In the genomic region with DNA sequence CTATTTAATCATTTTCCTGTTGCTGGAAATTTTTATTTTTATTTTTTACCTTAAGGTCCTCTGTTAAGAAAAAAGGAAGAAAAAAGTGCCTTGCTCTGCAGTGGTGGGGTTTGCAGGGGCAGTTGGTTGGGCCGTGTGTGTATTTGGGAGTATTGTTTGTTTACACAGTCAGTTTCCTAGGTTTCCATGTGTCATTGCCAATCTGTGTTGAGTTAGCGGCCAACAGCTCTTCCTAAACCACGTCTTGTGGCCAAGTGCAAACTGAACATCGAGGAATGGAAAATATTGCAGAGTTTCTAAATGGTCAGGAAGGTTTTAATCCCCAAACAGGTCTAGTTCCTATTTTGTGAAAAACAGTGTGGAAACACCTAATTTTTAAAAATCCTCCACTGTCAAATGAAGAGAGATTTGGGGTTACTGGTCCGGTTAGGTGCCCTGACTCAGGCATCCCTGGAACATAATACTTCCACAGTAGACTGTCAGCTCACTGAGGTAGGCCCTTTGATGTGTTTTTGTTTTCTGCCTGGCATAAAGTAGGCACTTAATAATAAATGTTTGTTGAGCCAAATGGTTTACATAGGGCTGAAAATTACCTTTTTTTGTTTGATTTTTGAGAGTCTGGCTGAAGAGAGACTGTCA, we compare ENCODE assay signal across 9 cellular contexts. TPM values are rescaled to one million over a fixed set of nuclear protein-coding genes. Genes with fewer than 3 reads are reported as not detected.
DNase-seq lines count a peak whose midpoint lies in the region; ATAC-seq and TF ChIP-seq lines count a peak whose summit lies in the region.
"Had no signal": no experiment of that assay in that cellular context is flagged by ENCODE, and none has a peak within 500 bp of the region (broad histone marks: within the 10 kb centered on the region; RNA-seq: fewer than 3 reads in every experiment).

No MANE protein-coding gene starts in this region.

- WGBS in mammary epithelial cell (ENCODE audit: low coverage, missing lambda C conversion rate) = 45% methylated on average over 5 of the region's 5 CpGs

- H3K9me3 ChIP-seq in mammary epithelial cell (replicated peaks; ENCODE audit: insufficient read depth, low read length) (no peaks in the 10 kb centered on the region), mucosa of descending colon (no peaks in the 10 kb centered on the region)

- peak overlapping the region; percentile 17 for H3K27ac ChIP-seq in mammary epithelial cell (ENCODE audit: insufficient read depth, low read depth, low read length)

- peaks cover 0 to 4% (median 0%) of the 10 kb centered on the region in 3 donors for H3K4me1 Mint-ChIP-seq in T-cell

- H3K4me2 ChIP-seq in mammary epithelial cell (ENCODE audit: insufficient read depth, low read depth, low read length) = no peak overlapping the region

- CTCF ChIA-PET in mammary epithelial cell (lab: Charles Lee; ENCODE audit: low non-redundant PET) (interaction anchor here (0.7 kb wide), 1 partner anchor 26 kb away, joined by 7 read pairs; no protein-coding TSS in a partner anchor), T-cell (lab: Charles Lee) (interaction anchor here in 1 of 2 donors (1.4 kb wide), 1 partner anchor 32 kb away, joined by 3 read pairs; no protein-coding TSS in a partner anchor)

- H3K27ac Mint-ChIP-seq in T-cell = no peak overlapping the region

- H3K27me3 ChIP-seq in mammary epithelial cell (ENCODE audit: insufficient read depth, low read length) = no peaks in the 10 kb centered on the region

- no peak overlapping the region for H3K9ac ChIP-seq in mammary epithelial cell (ENCODE audit: insufficient read depth, low read length)

- dilution Hi-C loops in mammary epithelial cell (cut with HindIII; ENCODE audit: low sequenced_read_pairs) = loop anchor here (5.0 kb wide), 1 partner anchor 92 kb away; no protein-coding TSS in a partner anchor

- TF ChIP-seq CTCF in mammary epithelial cell (conservative IDR thresholded peaks at IDR 0.05 in 1 of 2, IDR thresholded peaks at IDR 0.05 in 1 of 2; ENCODE audit: extremely low read depth in 1 of 2, insufficient read depth in 1 of 2, low read depth in 1 of 2, low read length in 2 of 2) (no peak), mucosa of descending colon (IDR thresholded peaks at IDR 0.05) (no peak)

- no peaks in the 10 kb centered on the region for H3K36me3 ChIP-seq in mammary epithelial cell (ENCODE audit: insufficient read depth, low read length)
- no peaks in the 10 kb centered on the region for H3K36me3 ChIP-seq in mucosa of descending colon (ENCODE audit: low read depth)

- peaks cover 28% of the 10 kb centered on the region for H3K4me1 ChIP-seq in mammary epithelial cell (ENCODE audit: insufficient read depth, low read length)
- no peaks in the 10 kb centered on the region for H3K4me1 ChIP-seq in mucosa of descending colon (ENCODE audit: low read depth)

- H3K36me3 Mint-ChIP-seq in T-cell = no peaks in the 10 kb centered on the region

- POLR2A ChIA-PET in T-cell (lab: Charles Lee) = no interaction called here

- H3K4me3 ChIP-seq in mammary epithelial cell (replicated peaks in 1 of 3; ENCODE audit: insufficient read depth in 1 of 3, low read depth in 2 of 3, low read length in 3 of 3) (no peak overlapping the region), mucosa of descending colon (no peak overlapping the region)

- H3K27me3 Mint-ChIP-seq in T-cell = peaks cover 16 to 33% of the 10 kb centered on the region in 2 donors

- no peaks in the 10 kb centered on the region for H4K20me1 ChIP-seq in mammary epithelial cell (ENCODE audit: insufficient read depth, low read length)

- peaks cover 3% of the 10 kb centered on the region for H3K79me2 ChIP-seq in mammary epithelial cell (ENCODE audit: insufficient read depth, low read length)

- no peaks in the 10 kb centered on the region for H3K9me3 Mint-ChIP-seq in T-cell

- H3K4me3 Mint-ChIP-seq in T-cell = no peak overlapping the region

- H2AFZ ChIP-seq in mammary epithelial cell (ENCODE audit: low read depth, low read length) = no peak overlapping the region

- no TSS peak for BruUV-seq in mammary epithelial cell (replicated peaks; lab: Mats Ljungman, UMichigan)

- in situ Hi-C loops in mammary epithelial cell (cut with MboI; ENCODE audit: low sequenced_read_pairs in 2 of 2) = no loop called here

- intact Hi-C loops in mammary epithelial cell (cut with micrococcal nuclease) = loop anchor here (5.0 kb wide), 1 partner anchor 38 kb away; a partner anchor contains a TSS
- intact Hi-C loops in mucosa of descending colon (cut with DNase I, micrococcal nuclease) = no loop called here

- peak; percentile 74 for DNase-seq in Ammon's horn (ENCODE audit: low spot score)
- peak; percentile 75 for DNase-seq in NCI-H1105 treated with DMSO at 0.1 percent for 48 hours (lab: John Stamatoyannopoulos, UW)
- DNase-seq in mammary epithelial cell = peak; percentile 35
- DNase-seq in mucosa of descending colon = peak in 1 of 3 donors; percentile 21
- no peak for DNase-seq in activated naive CD4-positive, alpha-beta T cell treated with Interleukin-2 at 50 U/mL for 16 hours
- no peak for DNase-seq in T-cell
- DNase-seq in activated T-cell treated with anti-CD3 and anti-CD28 coated beads, Interleukin-2, amount 50 U/mL, for 48 hours = no peak
- DNase-seq: DND-41 had no signal

- peak; percentile 71 for ATAC-seq in mucosa of descending colon
- ATAC-seq in GM19463 (IDR thresholded peaks at IDR 0.05; ENCODE audit: unreplicated experiment) = no peak
- no peak for ATAC-seq in T-cell (replicated peaks in 1 of 4)

RNA-seq across cellular contexts. Expression of a gene that starts 37.0 kb away (rescaled TPM):
- total RNA-seq in mammary epithelial cell (10 to 100 TPM in 1 of 2 donors, 1 to 10 TPM in 1; 8.3 to 33.5 TPM), mucosa of descending colon (10 to 100 TPM in 1 of 3 donors, 1 to 10 TPM in 2; 3.5 to 70.6 (median 6.9) TPM), T-cell (under 1 TPM in 3 of 5 donors, not detected in 2; 0.09 to 0.19 (median 0.12) TPM)
- polyA plus RNA-seq in mammary epithelial cell = 10.9 TPM
- polyA minus RNA-seq in mammary epithelial cell = 13.5 TPM

Comparison
In these comparisons a context has a peak if more than half of its experiments do, and no peak if none do; other contexts are left out.
1. DNase-seq: peak in Ammon's horn (single experiment), NCI-H1105 treated with DMSO at 0.1 percent for 48 hours (single experiment) and mammary epithelial cell (single experiment); none in activated naive CD4-positive, alpha-beta T cell treated with Interleukin-2 at 50 U/mL for 16 hours (single experiment), T-cell (0 of 34) and activated T-cell treated with anti-CD3 and anti-CD28 coated beads, Interleukin-2, amount 50 U/mL, for 48 hours (0 of 2).